Comparison of ENCODE assay signal across 1 cellular context in genomic region chr6:31441368-31442267, GRCh38.
TF ChIP-seq lines count a peak whose summit lies in the region.

No MANE protein-coding gene starts in this region.

TF ChIP-seq in HepG2, 621 proteins besides CTCF, POLR2A, EP300 and RAD21 (continued from another document and continues in another):
- TF ChIP-seq CSRNP2 (CRISPR knock-in tag; conservative IDR thresholded peaks at IDR 0.05; ENCODE audit: low read depth): no peak
- TF ChIP-seq KAT8 (CRISPR knock-in tag; IDR thresholded peaks at IDR 0.05): no peak
- TF ChIP-seq PAF1 (CRISPR knock-in tag; IDR thresholded peaks at IDR 0.05): no peak
- no peak for TF ChIP-seq HDAC2 (CRISPR knock-in tag; IDR thresholded peaks at IDR 0.05)
- no peak for TF ChIP-seq RERE (CRISPR knock-in tag; IDR thresholded peaks at IDR 0.05; ENCODE audit: low read depth)
- no peak for TF ChIP-seq KDM1A (CRISPR knock-in tag; IDR thresholded peaks at IDR 0.05)
- TF ChIP-seq DBP (CRISPR knock-in tag; IDR thresholded peaks at IDR 0.05; ENCODE audit: not compliant biosample characterization): no peak
- TF ChIP-seq ZBTB44 (CRISPR knock-in tag; IDR thresholded peaks at IDR 0.05): no peak
- TF ChIP-seq KDM4B (CRISPR knock-in tag; IDR thresholded peaks at IDR 0.05): no peak
- no peak for TF ChIP-seq FUBP1 (CRISPR knock-in tag; IDR thresholded peaks at IDR 0.05; ENCODE audit: borderline replicate concordance)
- TF ChIP-seq CBX2 (IDR thresholded peaks at IDR 0.05; ENCODE audit: low read depth, low read length): no peak
- TF ChIP-seq CBX2 (CRISPR knock-in tag; IDR thresholded peaks at IDR 0.05; ENCODE audit: low read depth): no peak
- TF ChIP-seq ZNF224 (CRISPR knock-in tag; IDR thresholded peaks at IDR 0.05): 0 out of 2 replicates have a peak, but pooled peaks have one; percentile 44
- no peak for TF ChIP-seq DDIT3 (CRISPR knock-in tag; IDR thresholded peaks at IDR 0.05)
- no peak for TF ChIP-seq KAT7 (CRISPR knock-in tag; IDR thresholded peaks at IDR 0.05; ENCODE audit: borderline replicate concordance)
- TF ChIP-seq MXD3 (CRISPR knock-in tag; IDR thresholded peaks at IDR 0.05): no peak
- peak; percentile 21; the same call in 1 of the 2 replicates for TF ChIP-seq SMC3 (IDR thresholded peaks at IDR 0.05; ENCODE audit: low read length)
- TF ChIP-seq CBFB (CRISPR knock-in tag; IDR thresholded peaks at IDR 0.05): no peak
- TF ChIP-seq MED1 (CRISPR knock-in tag; IDR thresholded peaks at IDR 0.05): no peak
- no peak for TF ChIP-seq ZNF747 (CRISPR knock-in tag; IDR thresholded peaks at IDR 0.05; ENCODE audit: borderline replicate concordance)
- no peak for TF ChIP-seq CREB1 (IDR thresholded peaks at IDR 0.05)
- no peak for TF ChIP-seq CREB1 (CRISPR knock-in tag; IDR thresholded peaks at IDR 0.05)
- TF ChIP-seq GATAD2A (CRISPR knock-in tag; IDR thresholded peaks at IDR 0.05): 0 out of 2 replicates have a peak, but pooled peaks have one; percentile 41
- TF ChIP-seq FIP1L1 (IDR thresholded peaks at IDR 0.05; ENCODE audit: borderline replicate concordance, insufficient read depth, low read depth, low read length): no peak
- TF ChIP-seq ELF4 (CRISPR knock-in tag; IDR thresholded peaks at IDR 0.05; ENCODE audit: borderline replicate concordance): no peak
- 0 out of 2 replicates have a peak, but pooled peaks have one; percentile 25 for TF ChIP-seq GABPB1 (CRISPR knock-in tag; IDR thresholded peaks at IDR 0.05)
- TF ChIP-seq ZNF432 (CRISPR knock-in tag; IDR thresholded peaks at IDR 0.05; ENCODE audit: borderline replicate concordance): no peak
- TF ChIP-seq NFE2L1 (CRISPR knock-in tag; IDR thresholded peaks at IDR 0.05; ENCODE audit: borderline replicate concordance): no peak
- no peak for TF ChIP-seq BCL3 (CRISPR knock-in tag; IDR thresholded peaks at IDR 0.05)
- TF ChIP-seq ZMYM3 (CRISPR knock-in tag; IDR thresholded peaks at IDR 0.05): no peak
- no peak for TF ChIP-seq HNF4G (IDR thresholded peaks at IDR 0.05; ENCODE audit: borderline replicate concordance, low read depth, low read length)
- no peak for TF ChIP-seq HNF4G (CRISPR knock-in tag; IDR thresholded peaks at IDR 0.05; ENCODE audit: borderline replicate concordance, low read depth)
- TF ChIP-seq PHF20 (CRISPR knock-in tag; IDR thresholded peaks at IDR 0.05): no peak
- TF ChIP-seq ZNF879 (CRISPR knock-in tag; IDR thresholded peaks at IDR 0.05): no peak
- TF ChIP-seq ZNF772 (CRISPR knock-in tag; IDR thresholded peaks at IDR 0.05): no peak
- no peak for TF ChIP-seq NR2F6 (IDR thresholded peaks at IDR 0.05)
- 0 out of 2 replicates have a peak, but pooled peaks have one; percentile 18 for TF ChIP-seq NR2F6 (CRISPR knock-in tag; IDR thresholded peaks at IDR 0.05)
- no peak for TF ChIP-seq MBNL3 (CRISPR knock-in tag; conservative IDR thresholded peaks at IDR 0.05)
- TF ChIP-seq GLMP (CRISPR knock-in tag; IDR thresholded peaks at IDR 0.05; ENCODE audit: borderline replicate concordance): no peak
- no peak for TF ChIP-seq NFIC (IDR thresholded peaks at IDR 0.05; ENCODE audit: low read length)
- TF ChIP-seq ZNF703 (CRISPR knock-in tag; IDR thresholded peaks at IDR 0.05; ENCODE audit: borderline replicate concordance): no peak
- no peak for TF ChIP-seq KLF11 (CRISPR knock-in tag; IDR thresholded peaks at IDR 0.05)
- TF ChIP-seq KAT2B (IDR thresholded peaks at IDR 0.05; ENCODE audit: borderline replicate concordance, low read depth, low read length): no peak
- TF ChIP-seq TFDP1 (CRISPR knock-in tag; IDR thresholded peaks at IDR 0.05; ENCODE audit: borderline replicate concordance): no peak
- TF ChIP-seq ZNF143 (CRISPR knock-in tag; IDR thresholded peaks at IDR 0.05): no peak
- no peak for TF ChIP-seq TBX2 (CRISPR knock-in tag; IDR thresholded peaks at IDR 0.05; ENCODE audit: borderline replicate concordance)
- no peak for TF ChIP-seq ATF1 (CRISPR knock-in tag; IDR thresholded peaks at IDR 0.05)
- no peak for TF ChIP-seq PRPF4 (IDR thresholded peaks at IDR 0.05; ENCODE audit: low read depth, low read length, poor library complexity, severe bottlenecking)
- TF ChIP-seq LCORL (IDR thresholded peaks at IDR 0.05): no peak
- peak; percentile 87 for TF ChIP-seq LCORL (CRISPR knock-in tag; IDR thresholded peaks at IDR 0.05)
- no peak for TF ChIP-seq IRX3 (CRISPR knock-in tag; IDR thresholded peaks at IDR 0.05; ENCODE audit: borderline replicate concordance, low read depth)
- no peak for TF ChIP-seq RAD51 (IDR thresholded peaks at IDR 0.05; ENCODE audit: borderline replicate concordance)
- no peak for TF ChIP-seq PRMT3 (CRISPR knock-in tag; IDR thresholded peaks at IDR 0.05; ENCODE audit: borderline replicate concordance, low read depth)
- TF ChIP-seq MAX (IDR thresholded peaks at IDR 0.05): no peak; the same call in 1 of the 2 replicates
- no peak for TF ChIP-seq ZNF484 (CRISPR knock-in tag; IDR thresholded peaks at IDR 0.05; ENCODE audit: borderline replicate concordance, low read depth)
- no peak for TF ChIP-seq NFE2 (CRISPR knock-in tag; IDR thresholded peaks at IDR 0.05)
